In the genomic region with DNA sequence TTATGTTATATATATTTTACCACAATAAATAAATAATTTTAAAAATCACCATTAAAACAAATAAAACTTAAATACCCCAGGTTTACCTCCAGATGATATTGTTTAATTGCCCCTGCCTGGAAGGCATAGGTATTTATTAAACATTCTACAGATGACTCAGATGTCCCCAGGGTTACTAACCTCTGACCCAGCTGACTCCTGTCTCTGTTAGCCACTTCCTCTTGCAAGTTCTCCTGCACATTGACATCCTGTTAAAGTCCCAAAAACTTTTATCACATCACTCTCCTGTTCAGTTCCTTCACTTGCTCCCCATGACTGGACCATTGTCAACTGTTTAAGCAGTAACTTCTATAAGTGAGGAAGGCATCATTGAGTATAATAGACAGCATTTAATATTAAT, we compare ENCODE assay signal across 11 cellular contexts. TPM values are rescaled to one million over a fixed set of nuclear protein-coding genes. Genes with fewer than 3 reads are reported as not detected.
A peak's percentile ranks its signal among the peaks of the same experiment; 100 is the strongest.
DNase-seq lines count a peak whose midpoint lies in the region; ATAC-seq and TF ChIP-seq lines count a peak whose summit lies in the region.
"Had no signal": no experiment of that assay in that cellular context is flagged by ENCODE, and none has a peak within 500 bp of the region (broad histone marks: within the 10 kb centered on the region; RNA-seq: fewer than 3 reads in every experiment).

No MANE protein-coding gene starts in this region.

- ATAC-seq in GM18519 (IDR thresholded peaks at IDR 0.05; ENCODE audit: low FRiP score, unreplicated experiment): peak; percentile 87
- ATAC-seq in GM21786 (IDR thresholded peaks at IDR 0.05; ENCODE audit: unreplicated experiment): peak; percentile 92
- ATAC-seq in left lobe of liver: peak; percentile 21
- no peak for ATAC-seq in HG03025 (IDR thresholded peaks at IDR 0.05; ENCODE audit: low FRiP score, unreplicated experiment)

- H3K27ac ChIP-seq in HL-60 (replicated peaks): peak overlapping the region; percentile 97
- H3K27ac ChIP-seq: cardiac muscle cell had no signal

- no peaks in the 10 kb centered on the region for H3K27me3 ChIP-seq in HL-60 (ENCODE audit: insufficient read depth, poor library complexity, severe bottlenecking)
- H3K27me3 ChIP-seq: cardiac muscle cell had no signal

- DNase-seq in HL-60 (ENCODE audit: low read depth in 1 of 2, low spot score in 1 of 2) (peak; percentile 61 to 63), left lobe of liver (ENCODE audit: low spot score) (no peak), NCI-H69 (lab: John Stamatoyannopoulos, UW) (no peak)
- no peak for DNase-seq in stimulated activated naive CD4-positive, alpha-beta T cell (lab: John Stamatoyannopoulos, UW)
- DNase-seq in central memory CD4-positive, alpha-beta T cell: no peak

- no peak overlapping the region for H3K4me3 ChIP-seq in HL-60 (replicated peaks; ENCODE audit: insufficient read depth, low read length)
- H3K4me3 ChIP-seq: cardiac muscle cell had no signal

- no peak for TF ChIP-seq CTCF in HL-60 (IDR thresholded peaks at IDR 0.05; ENCODE audit: insufficient read depth, low read length)

RNA-seq across cellular contexts. Expression of gene RAB3C, which starts 37.0 kb away (rescaled TPM):
- 0.38 TPM for total RNA-seq in left lobe of liver
- total RNA-seq: activated CD8-positive, alpha-beta memory T cell treated with anti-CD3 and anti-CD28 coated beads for 36 hours had no signal

RNA-seq across cellular contexts. Expression of gene GAPT, which starts 54.7 kb away (rescaled TPM):
- total RNA-seq in left lobe of liver: 0.08 TPM
- total RNA-seq: activated CD8-positive, alpha-beta memory T cell treated with anti-CD3 and anti-CD28 coated beads for 36 hours; cardiac muscle cell; progenitor cell of endocrine pancreas had no signal

Comparison
In these comparisons a context has a peak if more than half of its experiments do, and no peak if none do; other contexts are left out.
1. DNase-seq: peak in HL-60 (2 of 2); none in left lobe of liver (single experiment), stimulated activated naive CD4-positive, alpha-beta T cell (0 of 6), central memory CD4-positive, alpha-beta T cell (single experiment) and NCI-H69 (single experiment).